27 cellular contexts compared by ENCODE assay signal in genomic region chr3:18641916-18642315, GRCh38.
"Had no signal": no experiment of that assay in that cellular context is flagged by ENCODE, and none has a peak within 500 bp of the region (broad histone marks: within the 10 kb centered on the region; RNA-seq: fewer than 3 reads in every experiment).

No MANE protein-coding gene starts in this region.

- H3K4me1 ChIP-seq: esophagus muscularis mucosa, foreskin keratinocyte, gastroesophageal sphincter, heart left ventricle, lower lobe of right lung, neural progenitor cell, parathyroid adenoma, right lobe of liver, tibial nerve, upper lobe of left lung had no signal

- H3K4me3 ChIP-seq: dorsolateral prefrontal cortex, esophagus muscularis mucosa, gastroesophageal sphincter, heart left ventricle, lower lobe of right lung, neural progenitor cell, right lobe of liver, thoracic aorta, tibial nerve, upper lobe of left lung had no signal

- H3K27me3 ChIP-seq: dorsolateral prefrontal cortex, esophagus muscularis mucosa, foreskin keratinocyte, gastroesophageal sphincter, heart left ventricle, neural progenitor cell, right lobe of liver, tibial nerve, upper lobe of left lung had no signal

- H3K27ac ChIP-seq: dorsolateral prefrontal cortex, esophagus muscularis mucosa, foreskin keratinocyte, gastroesophageal sphincter, heart left ventricle, lower lobe of right lung, neural progenitor cell, parathyroid adenoma, right lobe of liver, thoracic aorta, tibial nerve, upper lobe of left lung had no signal

- H3K36me3 ChIP-seq: esophagus muscularis mucosa, gastroesophageal sphincter, heart left ventricle, lower lobe of right lung, neural progenitor cell, right lobe of liver, thoracic aorta, tibial nerve, upper lobe of left lung had no signal

- H3K27me3 Mint-ChIP-seq: naive thymus-derived CD4-positive, alpha-beta T cell; progenitor cell of endocrine pancreas; stimulated activated naive CD8-positive, alpha-beta T cell treated with anti-CD3 and anti-CD28 coated beads, Interleukin-15, Interleukin-2, amounts not matched to agents 100 ng/mL and 50 ng/mL, for 24 hours had no signal

- H3K27ac Mint-ChIP-seq: memory B cell; nephron; neural progenitor cell; progenitor cell of endocrine pancreas; stimulated activated naive B cell treated with anti-CD40 and anti-IgM and Interleukin-4, amounts not matched to agents 10 μg/mL and 1 μg/mL and 100 μg/mL, for 72 hours had no signal

- DNase-seq: dorsolateral prefrontal cortex; effector CD4-positive, alpha-beta T cell; foreskin keratinocyte; heart left ventricle; hypothalamus; immature natural killer cell; islet precursor cell; kidney glomerular epithelial cell; left ventricle myocardium superior; lower lobe of right lung; naive thymus-derived CD4-positive, alpha-beta T cell; right lobe of liver; small intestine; stimulated activated CD4-positive, alpha-beta T cell treated with anti-CD3 and anti-CD28 coated beads, Interleukin-15, amount 100 ng/mL, for 24 hours; stimulated activated CD4-positive, alpha-beta T cell treated with anti-CD3 and anti-CD28 coated beads, Interleukin-2, amount 100 ng/mL, for 48 hours; stimulated activated naive B cell treated with anti-CD40 and anti-IgM and Interleukin-4, amounts not matched to agents 10 μg/mL and 1 μg/mL and 100 μg/mL, for 72 hours; upper lobe of left lung had no signal

- H3K4me1 Mint-ChIP-seq: memory B cell, nephron, neural progenitor cell had no signal

- H3K9me3 ChIP-seq: esophagus muscularis mucosa, gastroesophageal sphincter, lower lobe of right lung, right lobe of liver, thoracic aorta, tibial nerve, upper lobe of left lung had no signal

- H3K36me3 Mint-ChIP-seq: memory B cell; neural progenitor cell; stimulated activated naive B cell treated with anti-CD40 and anti-IgM and Interleukin-4, amounts not matched to agents 10 μg/mL and 1 μg/mL and 100 μg/mL, for 72 hours had no signal

- H3K4me3 Mint-ChIP-seq: immature natural killer cell; memory B cell; nephron; neural progenitor cell; stimulated activated naive B cell treated with anti-CD40 and anti-IgM and Interleukin-4, amounts not matched to agents 10 μg/mL and 1 μg/mL and 100 μg/mL, for 72 hours; stimulated activated naive CD8-positive, alpha-beta T cell treated with anti-CD3 and anti-CD28 coated beads, Interleukin-15, Interleukin-2, amounts not matched to agents 100 ng/mL and 50 ng/mL, for 24 hours had no signal

- ATAC-seq: foreskin keratinocyte; gastroesophageal sphincter; heart left ventricle; left ventricle myocardium superior; lower lobe of right lung; naive thymus-derived CD4-positive, alpha-beta T cell; right lobe of liver; stimulated activated naive B cell treated with anti-CD40 and anti-IgM and Interleukin-4, amounts not matched to agents 10 μg/mL and 1 μg/mL and 100 μg/mL, for 72 hours had no signal
